ENCODE assay signal across 24 cellular contexts in the genomic region with DNA sequence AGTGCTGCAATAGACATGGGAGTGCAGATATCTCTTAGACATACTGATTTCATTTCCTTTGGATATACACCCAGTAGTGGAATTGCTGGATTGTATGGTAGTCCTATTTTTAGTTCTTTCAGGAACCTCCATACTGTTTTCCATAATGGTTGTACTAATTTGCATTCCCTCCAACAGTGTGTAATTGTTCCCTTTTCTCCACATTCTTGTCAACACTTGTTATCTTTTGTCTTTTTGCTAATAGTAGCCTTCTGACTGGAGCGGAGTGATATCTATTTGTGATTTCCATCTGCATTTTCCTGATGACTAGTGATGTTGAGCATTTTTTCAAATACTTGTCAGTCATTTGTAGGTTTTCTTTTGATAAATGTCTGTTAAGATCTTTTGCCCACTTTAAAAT.
"Had no signal": no experiment of that assay in that cellular context is flagged by ENCODE, and none has a peak within 500 bp of the region (broad histone marks: within the 10 kb centered on the region; RNA-seq: fewer than 3 reads in every experiment).

No MANE protein-coding gene starts in this region.

- ATAC-seq: natural killer cell; psoas muscle; right cardiac atrium; right lobe of liver; stimulated activated effector memory CD8-positive, alpha-beta T cell treated with anti-CD3 and anti-CD28 coated beads, Interleukin-12 subunit alpha, Interleukin-12 subunit beta, amount 100 ng/mL, for 72 hours; stimulated activated naive B cell treated with anti-CD40 and anti-IgM and Interleukin-4, amounts not matched to agents 10 μg/mL and 1 μg/mL and 100 μg/mL, for 72 hours; upper lobe of right lung had no signal

- DNase-seq: natural killer cell; occipital lobe; ovary; posterior cingulate gyrus; psoas muscle; right cardiac atrium; right lobe of liver; sigmoid colon; small intestine; stimulated activated CD4-positive, alpha-beta T cell treated with anti-CD3 and anti-CD28 coated beads, Interleukin-15, amount 100 ng/mL, for 24 hours; stimulated activated CD4-positive, alpha-beta T cell treated with anti-CD3 and anti-CD28 coated beads, Interleukin-2, amount 100 ng/mL, for 24 hours; stimulated activated CD4-positive, alpha-beta T cell treated with anti-CD3 and anti-CD28 coated beads, Interleukin-2, amount 100 ng/mL, for 48 hours; stimulated activated CD4-positive, alpha-beta T cell treated with anti-CD3 and anti-CD28 coated beads, Interleukin-4, amount 100 ng/mL, for 24 hours; stimulated activated naive B cell treated with anti-CD40 and anti-IgM and Interleukin-4, amounts not matched to agents 10 μg/mL and 1 μg/mL and 100 μg/mL, for 72 hours; stimulated activated naive CD4-positive, alpha-beta T cell treated with Interleukin-2 at 50 U/mL for 16 hours; stomach; thyroid gland; upper lobe of right lung; uterus had no signal

- H3K27ac ChIP-seq: neural progenitor cell, ovary, parathyroid adenoma, psoas muscle, right lobe of liver, sigmoid colon, stomach, thoracic aorta, thyroid gland, tibial nerve, upper lobe of right lung, uterus had no signal

- H3K36me3 ChIP-seq: neural progenitor cell, ovary, right lobe of liver, sigmoid colon, stomach, thoracic aorta, thyroid gland, tibial nerve, upper lobe of right lung, uterus had no signal

- H3K27me3 ChIP-seq: neural progenitor cell, ovary, right lobe of liver, sigmoid colon, stomach, thyroid gland, tibial nerve, upper lobe of right lung, uterus had no signal

- H3K9me3 ChIP-seq: ovary, psoas muscle, right lobe of liver, sigmoid colon, stomach, thoracic aorta, thyroid gland, tibial nerve, upper lobe of right lung, uterus had no signal

- H3K4me3 ChIP-seq: neural progenitor cell, ovary, psoas muscle, right lobe of liver, sigmoid colon, stomach, thoracic aorta, thyroid gland, tibial nerve, upper lobe of right lung, uterus had no signal

- H3K4me1 ChIP-seq: neural progenitor cell, parathyroid adenoma, psoas muscle, right lobe of liver, sigmoid colon, stomach, thyroid gland, tibial nerve, upper lobe of right lung, uterus had no signal

- H3K9ac ChIP-seq: neural progenitor cell, parathyroid adenoma had no signal
